Comparison of ENCODE assay signal across 8 cellular contexts in genomic region chr7:13742719-13743640, GRCh38.
DNase-seq lines count a peak whose midpoint lies in the region; ATAC-seq and TF ChIP-seq lines count a peak whose summit lies in the region.

No MANE protein-coding gene starts in this region.

- H4K20me1 ChIP-seq in osteoblast (ENCODE audit: insufficient read depth, low read length), result no peaks in the 10 kb centered on the region

- H3K27ac ChIP-seq in RWPE1 (no peak overlapping the region), osteoblast (ENCODE audit: low read depth, low read length) (peak overlapping the region; percentile 66), vagina (no peak overlapping the region)

- H3K27me3 ChIP-seq in osteoblast (ENCODE audit: insufficient read depth, low read length), result no peaks in the 10 kb centered on the region
- no peaks in the 10 kb centered on the region for H3K27me3 ChIP-seq in vagina

- H3K4me2 ChIP-seq in osteoblast (ENCODE audit: insufficient read depth, low read length), result peak overlapping the region; percentile 34

- H3K36me3 ChIP-seq in osteoblast (ENCODE audit: insufficient read depth, low read length), result no peaks in the 10 kb centered on the region
- no peaks in the 10 kb centered on the region for H3K36me3 ChIP-seq in vagina

- CTCF ChIA-PET in RWPE1 (lab: Yijun Ruan, JAX), result interaction anchor here (0.6 to 1.0 kb wide), 5 partner anchors 11 to 957 kb away, joined by 3 to 5 read pairs (median 3); no protein-coding TSS in a partner anchor

- intact Hi-C loops in vagina (cut with DNase I), result no loop called here

- H3K4me1 ChIP-seq in osteoblast (ENCODE audit: insufficient read depth, low read length), result peaks cover 24% of the 10 kb centered on the region
- no peaks in the 10 kb centered on the region for H3K4me1 ChIP-seq in vagina

- H3K9me3 ChIP-seq in osteoblast (ENCODE audit: low read depth, low read length) (no peaks in the 10 kb centered on the region), vagina (no peaks in the 10 kb centered on the region)

- DNase-seq in AG10803 (ENCODE audit: low read depth) (peak; percentile 67), HT1080 (ENCODE audit: low read depth) (peak; percentile 40), RWPE1 (ENCODE audit: low spot score) (peak; percentile 5), fibroblast of peridontal ligament (ENCODE audit: extremely low read depth) (peak; percentile 77), osteoblast (ENCODE audit: insufficient read length, low spot score, missing footprints) (no peak), vagina (ENCODE audit: extremely low spot score in 2 of 2) (no peak)

- POLR2A ChIA-PET in RWPE1 (lab: Yijun Ruan, JAX; ENCODE audit: low non-redundant PET), result no interaction called here

- ATAC-seq in GM18867 (IDR thresholded peaks at IDR 0.05; ENCODE audit: unreplicated experiment) (no peak), HG02970 (IDR thresholded peaks at IDR 0.05; ENCODE audit: low FRiP score, unreplicated experiment) (no peak)

- H2AFZ ChIP-seq in osteoblast (ENCODE audit: low read length), result peak overlapping the region; percentile 39

- H3K4me3 ChIP-seq in AG10803 (ENCODE audit: low read length) (no peak overlapping the region), osteoblast (ENCODE audit: insufficient read depth, low read length) (no peak overlapping the region), vagina (no peak overlapping the region)

- peak; percentile 60 for TF ChIP-seq CTCF in AG10803 (conservative IDR thresholded peaks at IDR 0.05; ENCODE audit: low read length)
- TF ChIP-seq CTCF in RWPE1 (conservative IDR thresholded peaks at IDR 0.05; ENCODE audit: low read depth), result peak; percentile 37
- TF ChIP-seq CTCF in osteoblast (IDR thresholded peaks at IDR 0.05; ENCODE audit: extremely low read depth, low read depth, low read length), result peak; percentile 66
- TF ChIP-seq CTCF in vagina (IDR thresholded peaks at IDR 0.05), result peak in 1 of 3 experiments; percentile 13

- no peak for TF ChIP-seq POLR2A in vagina (IDR thresholded peaks at IDR 0.05)

- no peaks in the 10 kb centered on the region for H3K79me2 ChIP-seq in osteoblast (ENCODE audit: insufficient read depth, low read length)

Comparison
In these comparisons a context has a peak if more than half of its experiments do, and no peak if none do; other contexts are left out.
1. DNase-seq: peak in AG10803 (single experiment), HT1080 (single experiment), RWPE1 (single experiment) and fibroblast of peridontal ligament (single experiment); none in osteoblast (single experiment) and vagina (0 of 2).